In genomic region chr10:14656052-14656451, GRCh38 we compare ENCODE assay signal across 1 cellular context.
TF ChIP-seq lines count a peak whose summit lies in the region.

No MANE protein-coding gene starts in this region.

TF ChIP-seq in IMR-90, 13 proteins besides CTCF, POLR2A, EP300 and RAD21 (continued from another document):
- TF ChIP-seq ELK1 (IDR thresholded peaks at IDR 0.05; ENCODE audit: borderline replicate concordance, low read depth, low read length) = no peak
- TF ChIP-seq CEBPB (IDR thresholded peaks at IDR 0.05; ENCODE audit: low read depth, low read length) = no peak
- no peak for TF ChIP-seq MAZ (IDR thresholded peaks at IDR 0.05; ENCODE audit: borderline replicate concordance, low read depth, low read length)
- TF ChIP-seq CHD1 (IDR thresholded peaks at IDR 0.05; ENCODE audit: low read depth, low read length) = no peak
- no peak for TF ChIP-seq USF2 (IDR thresholded peaks at IDR 0.05; ENCODE audit: low read depth, low read length)
- no peak for TF ChIP-seq FOS (IDR thresholded peaks at IDR 0.05; ENCODE audit: low read depth, low read length)
- TF ChIP-seq NFE2L2 (IDR thresholded peaks at IDR 0.05; ENCODE audit: low read depth, low read length) = no peak
- no peak for TF ChIP-seq BHLHE40 (IDR thresholded peaks at IDR 0.05; ENCODE audit: low read depth, low read length)
- no peak for TF ChIP-seq MAFK (IDR thresholded peaks at IDR 0.05; ENCODE audit: low read depth, low read length)
